Comparison of ENCODE assay signal across 8 cellular contexts in genomic region chr11:113314065-113314388, GRCh38. TPM values are rescaled to one million over a fixed set of nuclear protein-coding genes. Genes with fewer than 3 reads are reported as not detected.
DNase-seq lines count a peak whose midpoint lies in the region; ATAC-seq, FAIRE-seq and TF ChIP-seq lines count a peak whose summit lies in the region.

No MANE protein-coding gene starts in this region.

- TF ChIP-seq RAD21 in SK-N-SH (IDR thresholded peaks at IDR 0.05; ENCODE audit: low read length): no peak

- H3K4me3 ChIP-seq in SK-N-SH (ENCODE audit: low read depth in 2 of 2, low read length in 1 of 2) (peak overlapping the region; percentile 75 to 95), keratinocyte (ENCODE audit: control insufficient read depth in 2 of 3, extremely low read depth in 1 of 3, insufficient read depth in 2 of 3, low read depth in 1 of 3, low read length in 3 of 3) (peak overlapping the region; percentile 49 to 71 (median 67)), stomach smooth muscle (ENCODE audit: low read length in 2 of 2) (peak overlapping the region; percentile 65 to 96)

- H3K4me3 Mint-ChIP-seq in activated naive CD8-positive, alpha-beta T cell treated with anti-CD3 and anti-CD28 coated beads for 36 hours: peak overlapping the region; percentile 82

- 10% methylated on average over 9 of the region's 9 CpGs for WGBS in SK-N-SH (ENCODE audit: low lambda C conversion rate)

- H3K9me2 ChIP-seq in SK-N-SH: no peaks in the 10 kb centered on the region

- no peaks in the 10 kb centered on the region for H3K27me3 ChIP-seq in SK-N-SH (ENCODE audit: insufficient read depth)
- H3K27me3 ChIP-seq in keratinocyte (ENCODE audit: control insufficient read depth, extremely low read depth, insufficient read depth, low read length): no peaks in the 10 kb centered on the region
- no peaks in the 10 kb centered on the region for H3K27me3 ChIP-seq in stomach smooth muscle (ENCODE audit: control insufficient read depth in 1 of 2, insufficient read depth in 2 of 2, low read length in 2 of 2)

- H3K27ac ChIP-seq in SK-N-SH (ENCODE audit: low read depth in 2 of 2, low read length in 1 of 2) (peak overlapping the region; percentile 55 to 77; a peak in 3 of 4 replicates), keratinocyte (ENCODE audit: control insufficient read depth, insufficient read depth, low read length) (peak overlapping the region; percentile 65), stomach smooth muscle (ENCODE audit: low read length) (peak overlapping the region; percentile 82)

- no peaks in the 10 kb centered on the region for H3K9me3 Mint-ChIP-seq in activated naive CD8-positive, alpha-beta T cell treated with anti-CD3 and anti-CD28 coated beads for 36 hours

- H3K4me1 ChIP-seq in SK-N-SH (ENCODE audit: control insufficient read depth in 1 of 2, insufficient read depth in 2 of 2, low read depth in 1 of 2, low read length in 1 of 2) (peaks cover 0 to 13% of the 10 kb centered on the region in 2 experiments; a peak in 2 of 4 replicates), keratinocyte (ENCODE audit: control insufficient read depth, extremely low read depth, insufficient read depth, low read length) (peaks cover 26% of the 10 kb centered on the region), stomach smooth muscle (ENCODE audit: control insufficient read depth, insufficient read depth, low read length) (peaks cover 14% of the 10 kb centered on the region)

- H4K20me1 ChIP-seq in SK-N-SH (ENCODE audit: insufficient read depth) (no peaks in the 10 kb centered on the region), keratinocyte (ENCODE audit: control insufficient read depth, extremely low read depth, insufficient read depth, low read length) (no peaks in the 10 kb centered on the region)

- CTCF ChIA-PET in SK-N-SH (lab: Yijun Ruan, JAX): interaction anchor here (1.1 to 2.5 kb wide), 6 partner anchors 9 to 947 kb away, joined by 4 to 9 read pairs (median 5); no protein-coding TSS in a partner anchor

- H3K9me3 ChIP-seq in SK-N-SH (no peaks in the 10 kb centered on the region), keratinocyte (ENCODE audit: control insufficient read depth, low read depth, low read length) (no peaks in the 10 kb centered on the region), stomach smooth muscle (ENCODE audit: control insufficient read depth in 2 of 2, low read length in 2 of 2) (no peaks in the 10 kb centered on the region)

- H3K4me2 ChIP-seq in SK-N-SH (peak overlapping the region; percentile 85), keratinocyte (ENCODE audit: control insufficient read depth, extremely low read depth, insufficient read depth, low read depth, low read length) (peak overlapping the region; percentile 80)

- ATAC-seq in SK-N-SH treated with all-trans-retinoic acid at 6 μM for 48 hours: no peak
- ATAC-seq in HG02938 (IDR thresholded peaks at IDR 0.05; ENCODE audit: unreplicated experiment): no peak
- no peak for ATAC-seq in GM18519 (IDR thresholded peaks at IDR 0.05; ENCODE audit: low FRiP score, unreplicated experiment)

- H3K36me3 ChIP-seq in SK-N-SH (replicated peaks in 1 of 2; ENCODE audit: control insufficient read depth in 1 of 2, insufficient read depth in 2 of 2, low read length in 1 of 2): peaks cover 7 to 14% of the 10 kb centered on the region in 2 experiments
- H3K36me3 ChIP-seq in keratinocyte (ENCODE audit: control insufficient read depth in 2 of 2, extremely low read depth in 1 of 2, insufficient read depth in 2 of 2, low read length in 2 of 2): peaks cover 0 to 2% of the 10 kb centered on the region in 2 experiments
- H3K36me3 ChIP-seq in stomach smooth muscle (ENCODE audit: control insufficient read depth in 2 of 2, insufficient read depth in 2 of 2, low read length in 2 of 2): peaks cover 6 to 8% of the 10 kb centered on the region in 2 donors

- H3K9me1 ChIP-seq in keratinocyte (ENCODE audit: control insufficient read depth, extremely low read depth, insufficient read depth, low read length): no peaks in the 10 kb centered on the region

- H3F3A ChIP-seq in SK-N-SH (replicated peaks; ENCODE audit: insufficient read depth): no peaks in the 10 kb centered on the region

- no peak for FAIRE-seq in keratinocyte (lab: Jason Lieb, UNC)

- H3K79me2 ChIP-seq in SK-N-SH (ENCODE audit: insufficient read depth): no peaks in the 10 kb centered on the region
- H3K79me2 ChIP-seq in keratinocyte (ENCODE audit: control insufficient read depth, insufficient read depth, low read length): peaks cover 12% of the 10 kb centered on the region

- TF ChIP-seq CTCF in SK-N-SH (IDR thresholded peaks at IDR 0.05): no peak
- TF ChIP-seq CTCF in keratinocyte (optimal IDR thresholded peaks at IDR 0.05 in 1 of 3, IDR thresholded peaks at IDR 0.05 in 1 of 3, conservative IDR thresholded peaks at IDR 0.05 in 1 of 3; ENCODE audit: extremely low read depth in 1 of 3, insufficient read depth in 2 of 3, low read length in 3 of 3): no peak

- dilution Hi-C loops in keratinocyte (cut with MboI; ENCODE audit: extremely low pct_ligation_motif_present, low sequenced_read_pairs): no loop called here

- H3K9ac ChIP-seq in SK-N-SH (peak overlapping the region; percentile 65; the same call in 1 of the 2 replicates), keratinocyte (ENCODE audit: control insufficient read depth, extremely low read depth, insufficient read depth, low read length) (peak overlapping the region; percentile 61), stomach smooth muscle (ENCODE audit: low read length in 2 of 2) (peak overlapping the region in 1 of 2 donors; percentile 47)

- H3K27me3 Mint-ChIP-seq in activated naive CD8-positive, alpha-beta T cell treated with anti-CD3 and anti-CD28 coated beads for 36 hours: no peaks in the 10 kb centered on the region

- TF ChIP-seq EP300 in SK-N-SH (IDR thresholded peaks at IDR 0.05; ENCODE audit: borderline replicate concordance in 1 of 2, low read depth in 1 of 2, low read length in 1 of 2): no peak

- H3K4me1 Mint-ChIP-seq in activated naive CD8-positive, alpha-beta T cell treated with anti-CD3 and anti-CD28 coated beads for 36 hours: peaks cover 25% of the 10 kb centered on the region

- H2AFZ ChIP-seq in SK-N-SH (ENCODE audit: low read depth): peak overlapping the region; percentile 95
- H2AFZ ChIP-seq in keratinocyte (ENCODE audit: control insufficient read depth, low read length): peak overlapping the region; percentile 86

- H3K27ac Mint-ChIP-seq in activated naive CD8-positive, alpha-beta T cell treated with anti-CD3 and anti-CD28 coated beads for 36 hours: peak overlapping the region; percentile 82

- DNase-seq in SK-N-SH: no peak
- no peak for DNase-seq in activated naive CD8-positive, alpha-beta T cell treated with anti-CD3 and anti-CD28 coated beads for 36 hours
- DNase-seq in keratinocyte (ENCODE audit: low read depth, low spot score): no peak
- DNase-seq in HCEC 1CT: no peak

- peaks cover 25% of the 10 kb centered on the region for H3K36me3 Mint-ChIP-seq in activated naive CD8-positive, alpha-beta T cell treated with anti-CD3 and anti-CD28 coated beads for 36 hours

- POLR2A ChIA-PET in SK-N-SH (lab: Yijun Ruan, JAX): interaction anchor here (0.6 to 1.2 kb wide), 4 partner anchors 87 to 417 kb away, joined by 3 read pairs; partner anchors contain the start of gene DRD2

TF ChIP-seq in SK-N-SH, 30 proteins besides CTCF, POLR2A, EP300 and RAD21 (continues in another document):
- TF ChIP-seq SMC3 (IDR thresholded peaks at IDR 0.05; ENCODE audit: low read depth, low read length) (no peak), ZBTB33 (IDR thresholded peaks at IDR 0.05; ENCODE audit: borderline replicate concordance, low read depth) (no peak)

TF ChIP-seq in SK-N-SH treated with all-trans-retinoic acid at 6 μM for 48 hours, 23 proteins besides CTCF, POLR2A, EP300 and RAD21 (continues in another document):
- TF ChIP-seq CSRNP3 (CRISPR knock-in tag; IDR thresholded peaks at IDR 0.05): no peak
- TF ChIP-seq SNAI2 (CRISPR knock-in tag; IDR thresholded peaks at IDR 0.05): no peak
- no peak for TF ChIP-seq ISL1 (CRISPR knock-in tag; IDR thresholded peaks at IDR 0.05)
- no peak for TF ChIP-seq POU6F1 (CRISPR knock-in tag; IDR thresholded peaks at IDR 0.05; ENCODE audit: borderline replicate concordance, low read depth)

RNA-seq across cellular contexts. Expression of gene TTC12, which starts 0.4 kb away (rescaled TPM):
- polyA plus RNA-seq in SK-N-SH (2012; rRNA removed): 15.1 and 22.9 TPM in 2 replicates
- polyA plus RNA-seq in SK-N-SH (2012; cell fraction: cytosol; rRNA removed): 11.5 and 13.1 TPM in 2 replicates
- 87.5 and 88.6 TPM in 2 replicates for polyA plus RNA-seq in SK-N-SH (2012; cell fraction: nucleus; rRNA removed)
- 10 to 100 TPM; 14.5 to 16.4 TPM for total RNA-seq in activated naive CD8-positive, alpha-beta T cell treated with anti-CD3 and anti-CD28 coated beads for 36 hours
- 17.2 to 27.3 TPM (median 23.4 TPM) in 3 replicates for polyA plus RNA-seq in keratinocyte
- polyA plus RNA-seq in keratinocyte (2011; ENCODE audit: low read depth): 19.8 TPM
- polyA plus RNA-seq in keratinocyte (2011; cell fraction: cytosol; rRNA removed): 13.5 and 15.1 TPM in 2 replicates
- 46.2 and 48.3 TPM in 2 replicates for polyA plus RNA-seq in keratinocyte (2011; cell fraction: nucleus; rRNA removed)
- 9.3 and 13.7 TPM in 2 replicates for polyA plus RNA-seq in keratinocyte (2012; ENCODE audit: low replicate concordance)
- 15.2 to 37.2 TPM (median 29.6 TPM) in 3 replicates for polyA minus RNA-seq in keratinocyte
- polyA minus RNA-seq in keratinocyte (2011; cell fraction: cytosol; rRNA and poly(A)+ RNA removed): 9.2 TPM
- 20.6 and 41.2 TPM in 2 replicates for polyA minus RNA-seq in keratinocyte (2011; cell fraction: nucleus; rRNA and poly(A)+ RNA removed)
